ENCODE assay signal across 8 cellular contexts in genomic region chr4:10115657-10116624, GRCh38. TPM values are rescaled to one million over a fixed set of nuclear protein-coding genes. Genes with fewer than 3 reads are reported as not detected.
DNase-seq lines count a peak whose midpoint lies in the region; ATAC-seq and TF ChIP-seq lines count a peak whose summit lies in the region.

No MANE protein-coding gene starts in this region.

- CTCF ChIA-PET in PC-9 (lab: Charles Lee), result no interaction called here

- peak overlapping the region; percentile 98 for H3K4me2 ChIP-seq in PC-9

- no peaks in the 10 kb centered on the region for H3K27me3 ChIP-seq in PC-9 (ENCODE audit: insufficient read depth, low read depth)
- H3K27me3 ChIP-seq in prostate gland (replicated peaks; ENCODE audit: insufficient read depth), result no peaks in the 10 kb centered on the region

- H2AFZ ChIP-seq in PC-9, result no peak overlapping the region

- DNase-seq in AG09309 (ENCODE audit: low read depth) (no peak), PC-9 (peak; percentile 41 to 68), Right ventricle myocardium inferior (ENCODE audit: missing footprints) (peak; percentile 83), prostate gland (ENCODE audit: low spot score) (peak; percentile 70), dermis blood vessel endothelial cell (no peak)
- peak; percentile 43 for DNase-seq in activated gamma-delta T cell treated with anti-CD3 and anti-CD28 coated beads, Interleukin-2, amount 50 U/mL, for 16 hours (ENCODE audit: low read depth)

- H3K79me2 ChIP-seq in PC-9 (ENCODE audit: low read depth), result peaks cover 52% of the 10 kb centered on the region

- H3F3A ChIP-seq in PC-9 (ENCODE audit: insufficient read depth, low read depth), result no peaks in the 10 kb centered on the region

- peaks cover 10% of the 10 kb centered on the region for H3K4me1 ChIP-seq in PC-9 (replicated peaks; ENCODE audit: insufficient read depth)
- peaks cover 16% of the 10 kb centered on the region for H3K4me1 ChIP-seq in prostate gland (replicated peaks)

- no peaks in the 10 kb centered on the region for H3K9me3 ChIP-seq in PC-9 (ENCODE audit: insufficient read depth, low read depth)
- H3K9me3 ChIP-seq in prostate gland, result no peaks in the 10 kb centered on the region

- H4K20me1 ChIP-seq in PC-9 (ENCODE audit: insufficient read depth), result peaks cover 37% of the 10 kb centered on the region

- H3K27ac ChIP-seq in PC-9 (peak overlapping the region; percentile 44), prostate gland (peak overlapping the region; percentile 92)

- no TSS peak for BruUV-seq in PC-9 (replicated peaks; lab: Mats Ljungman, UMichigan)

- TF ChIP-seq CTCF in AG09309 (IDR thresholded peaks at IDR 0.05; ENCODE audit: control insufficient read depth, insufficient read depth, low read depth, low read length, missing control alignments) (no peak), PC-9 (conservative IDR thresholded peaks at IDR 0.05) (no peak), prostate gland (IDR thresholded peaks at IDR 0.05) (no peak)

- POLR2A ChIA-PET in PC-9 (lab: Charles Lee; ENCODE audit: unreplicated experiment), result interaction anchor here (0.6 to 1.6 kb wide), 5 partner anchors 9 to 211 kb away, joined by 3 to 13 read pairs (median 4); no protein-coding TSS in a partner anchor

- 4% methylated on average over 46 of the region's 87 CpGs for WGBS in prostate gland

- ATAC-seq in GM18907 (IDR thresholded peaks at IDR 0.05; ENCODE audit: unreplicated experiment), result peak; percentile 45
- peak; percentile 34 for ATAC-seq in HG03097 (IDR thresholded peaks at IDR 0.05; ENCODE audit: low FRiP score, unreplicated experiment)
- ATAC-seq in Right ventricle myocardium inferior, result peak; percentile 52

- peaks cover 28% of the 10 kb centered on the region; the same call in 1 of the 2 replicates for H3K36me3 ChIP-seq in PC-9 (ENCODE audit: low read depth)
- no peaks in the 10 kb centered on the region for H3K36me3 ChIP-seq in prostate gland

- H3K4me3 ChIP-seq in AG09309 (ENCODE audit: control insufficient read depth, low read depth, low read length) (peak overlapping the region; percentile 77), PC-9 (peak overlapping the region; percentile 81), prostate gland (peak overlapping the region; percentile 76 to 78)

- no peaks in the 10 kb centered on the region for H3K9me2 ChIP-seq in PC-9 (ENCODE audit: insufficient read depth)

- intact Hi-C loops in PC-9 (cut with micrococcal nuclease; ENCODE audit: unreplicated experiment) (loop anchor here (1.0 to 5.0 kb wide), 3 partner anchors 10 to 99 kb away; no protein-coding TSS in a partner anchor), Right ventricle myocardium inferior (cut with DNase I) (loop anchor here (2.0 kb wide), 2 partner anchors 31 to 97 kb away; no protein-coding TSS in a partner anchor), prostate gland (cut with DNase I) (loop anchor here (2.0 to 5.0 kb wide), 2 partner anchors 39 to 59 kb away; no protein-coding TSS in a partner anchor)

- peak; percentile 11 for TF ChIP-seq POLR2A in prostate gland (IDR thresholded peaks at IDR 0.05)

RNA-seq across cellular contexts. Expression of gene WDR1, which starts 0.7 kb away (rescaled TPM):
- total RNA-seq in PC-9 (2021) (251 and 258 TPM in 2 replicates), Right ventricle myocardium inferior (210 TPM), prostate gland (100 to 1,000 TPM; 127 to 171 TPM), dermis blood vessel endothelial cell (344 and 584 TPM in 2 replicates)

Comparison
In these comparisons a context has a peak if more than half of its experiments do, and no peak if none do; other contexts are left out.
1. DNase-seq: peak in PC-9 (2 of 2), activated gamma-delta T cell treated with anti-CD3 and anti-CD28 coated beads, Interleukin-2, amount 50 U/mL, for 16 hours (single experiment), Right ventricle myocardium inferior (single experiment) and prostate gland (single experiment); none in AG09309 (single experiment) and dermis blood vessel endothelial cell (single experiment).
2. Peak in every context shown above with its lines, with median percentiles within 50 percentile points of each other: H3K4me3 ChIP-seq and ATAC-seq.